ENCODE assay signal across 1 cellular context in the genomic region with DNA sequence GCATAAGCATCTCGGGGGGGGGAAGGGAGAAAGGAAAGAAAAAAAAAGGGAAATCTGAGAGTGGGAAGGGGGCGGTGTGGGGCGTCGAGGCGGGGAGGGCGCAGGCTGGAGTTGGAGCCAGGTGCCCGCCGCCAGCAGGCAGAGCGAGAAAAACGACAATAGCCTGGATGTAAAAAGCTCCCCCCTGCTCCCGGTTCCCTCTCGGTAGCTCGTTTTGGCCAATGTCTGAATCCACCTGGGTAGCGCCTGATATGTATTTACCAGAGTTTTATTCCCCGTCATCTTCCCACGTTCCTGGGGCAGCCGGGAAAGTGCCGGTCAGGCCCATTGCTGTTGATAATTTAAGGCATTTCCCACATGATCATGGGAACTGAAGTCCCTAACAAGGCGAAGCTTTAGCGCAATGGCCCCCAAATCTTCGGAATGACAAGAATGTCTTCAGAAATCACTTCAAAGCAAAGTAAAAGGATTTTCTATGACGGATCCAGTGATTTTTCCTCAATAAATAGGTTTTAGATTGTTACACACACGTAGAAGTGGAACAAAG.
TF ChIP-seq lines count a peak whose summit lies in the region.

No MANE protein-coding gene starts in this region.

TF ChIP-seq in WTC11, 78 proteins besides CTCF, POLR2A, EP300 and RAD21 (continued from another document):
- TF ChIP-seq, protein P1, sequence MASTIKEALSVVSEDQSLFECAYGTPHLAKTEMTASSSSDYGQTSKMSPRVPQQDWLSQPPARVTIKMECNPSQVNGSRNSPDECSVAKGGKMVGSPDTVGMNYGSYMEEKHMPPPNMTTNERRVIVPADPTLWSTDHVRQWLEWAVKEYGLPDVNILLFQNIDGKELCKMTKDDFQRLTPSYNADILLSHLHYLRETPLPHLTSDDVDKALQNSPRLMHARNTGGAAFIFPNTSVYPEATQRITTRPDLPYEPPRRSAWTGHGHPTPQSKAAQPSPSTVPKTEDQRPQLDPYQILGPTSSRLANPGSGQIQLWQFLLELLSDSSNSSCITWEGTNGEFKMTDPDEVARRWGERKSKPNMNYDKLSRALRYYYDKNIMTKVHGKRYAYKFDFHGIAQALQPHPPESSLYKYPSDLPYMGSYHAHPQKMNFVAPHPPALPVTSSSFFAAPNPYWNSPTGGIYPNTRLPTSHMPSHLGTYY (CRISPR knock-in tag; IDR thresholded peaks at IDR 0.05) = no peak
- TF ChIP-seq HMGA2 (CRISPR knock-in tag; IDR thresholded peaks at IDR 0.05) = no peak
- no peak for TF ChIP-seq FOXJ3 (CRISPR knock-in tag; IDR thresholded peaks at IDR 0.05; ENCODE audit: borderline replicate concordance)
- TF ChIP-seq CBFB (CRISPR knock-in tag; IDR thresholded peaks at IDR 0.05; ENCODE audit: low read depth) = no peak
TF ChIP-seq in WTC11: peak in this region for 0.
